14 cellular contexts compared by ENCODE assay signal in genomic region chr22:42996646-42997365, GRCh38. TPM values are rescaled to one million over a fixed set of nuclear protein-coding genes. Genes with fewer than 3 reads are reported as not detected.
DNase-seq lines count a peak whose midpoint lies in the region; ATAC-seq and TF ChIP-seq lines count a peak whose summit lies in the region.
"Had no signal": no experiment of that assay in that cellular context is flagged by ENCODE, and none has a peak within 500 bp of the region (broad histone marks: within the 10 kb centered on the region; RNA-seq: fewer than 3 reads in every experiment).

No MANE protein-coding gene starts in this region.

- H3K36me3 ChIP-seq in sigmoid colon: no peaks in the 10 kb centered on the region

- WGBS in right cardiac atrium: 51% methylated on average over 10 of the region's 10 CpGs
- WGBS in sigmoid colon, 2 donors: 72 to 75% methylated on average over 10 of the region's 10 CpGs

- H3K27me3 ChIP-seq in right cardiac atrium (ENCODE audit: control insufficient read depth, insufficient read depth) (no peaks in the 10 kb centered on the region), sigmoid colon (no peaks in the 10 kb centered on the region)

- ATAC-seq in right cardiac atrium (peak; percentile 28 to 41), left lobe of liver (no peak), HG03135 (IDR thresholded peaks at IDR 0.05; ENCODE audit: unreplicated experiment) (no peak)

- no peak for TF ChIP-seq EP300 in sigmoid colon (IDR thresholded peaks at IDR 0.05)

- no peak for TF ChIP-seq POLR2A in sigmoid colon (IDR thresholded peaks at IDR 0.05)

- DNase-seq in right cardiac atrium (peak; percentile 49 to 72 (median 69)), sigmoid colon (peak; percentile 73), SW 1271 (lab: John Stamatoyannopoulos, UW) (no peak), left lobe of liver (ENCODE audit: low spot score) (no peak), head of caudate nucleus (no peak)
- DNase-seq: activated CD4-positive, alpha-beta memory T cell treated with anti-CD3 and anti-CD28 coated beads for 36 hours; activated gamma-delta T cell treated with Interleukin-2 at 50 U/mL for 16 hours; GDM1; NCI-H2171 treated with DMSO at 0.1 percent for 48 hours; retina; T-helper 1 cell had no signal

- peaks cover 25% of the 10 kb centered on the region for H3K4me1 ChIP-seq in right cardiac atrium (ENCODE audit: control insufficient read depth, insufficient read depth, low read length)
- H3K4me1 ChIP-seq in sigmoid colon: peaks cover 0 to 93% (median 80%) of the 10 kb centered on the region in 4 donors

- no peaks in the 10 kb centered on the region for H3K9me3 ChIP-seq in right cardiac atrium (ENCODE audit: control insufficient read depth, low read length)
- H3K9me3 ChIP-seq in sigmoid colon: no peaks in the 10 kb centered on the region

- H3K27ac ChIP-seq in C4-2B (peak overlapping the region; percentile 100), VCaP (peak overlapping the region; percentile 97), right cardiac atrium (ENCODE audit: low read length) (peak overlapping the region; percentile 52), sigmoid colon (peak overlapping the region; percentile 89 to 93 (median 90))

- H3K4me3 ChIP-seq in right cardiac atrium (ENCODE audit: low read length) (no peak overlapping the region), sigmoid colon (no peak overlapping the region)

- intact Hi-C loops in right cardiac atrium (cut with DNase I): no loop called here
- intact Hi-C loops in sigmoid colon (cut with DNase I): no loop called here
- intact Hi-C loops in head of caudate nucleus (cut with DNase I): no loop called here

- TF ChIP-seq CTCF in C4-2B (conservative IDR thresholded peaks at IDR 0.05) (no peak), VCaP (conservative IDR thresholded peaks at IDR 0.05) (no peak), sigmoid colon (IDR thresholded peaks at IDR 0.05) (no peak)

RNA-seq across cellular contexts. Expression of gene PACSIN2, which starts 18.1 kb away (rescaled TPM):
- total RNA-seq in right cardiac atrium (10 to 100 TPM; 66.7 to 85.6 (median 69.8) TPM), sigmoid colon (10 to 100 TPM; 44.2 to 52.3 (median 48.3) TPM), left lobe of liver (23.8 TPM)
- polyA plus RNA-seq in right cardiac atrium (40.4 TPM), sigmoid colon (100 to 1,000 TPM in 1 of 3 donors, 10 to 100 TPM in 2; 75.1 to 126 (median 91.4) TPM)

Comparison
In these comparisons a context has a peak if more than half of its experiments do, and no peak if none do; other contexts are left out.
1. ATAC-seq: peak in right cardiac atrium (2 of 2); none in left lobe of liver (single experiment) and HG03135 (single experiment).
2. DNase-seq: peak in right cardiac atrium (3 of 3) and sigmoid colon (single experiment); none in SW 1271 (0 of 2), left lobe of liver (single experiment) and head of caudate nucleus (0 of 42).
3. Peak in every context shown above with its lines, with median percentiles within 50 percentile points of each other: H3K27ac ChIP-seq.